In the genomic region with DNA sequence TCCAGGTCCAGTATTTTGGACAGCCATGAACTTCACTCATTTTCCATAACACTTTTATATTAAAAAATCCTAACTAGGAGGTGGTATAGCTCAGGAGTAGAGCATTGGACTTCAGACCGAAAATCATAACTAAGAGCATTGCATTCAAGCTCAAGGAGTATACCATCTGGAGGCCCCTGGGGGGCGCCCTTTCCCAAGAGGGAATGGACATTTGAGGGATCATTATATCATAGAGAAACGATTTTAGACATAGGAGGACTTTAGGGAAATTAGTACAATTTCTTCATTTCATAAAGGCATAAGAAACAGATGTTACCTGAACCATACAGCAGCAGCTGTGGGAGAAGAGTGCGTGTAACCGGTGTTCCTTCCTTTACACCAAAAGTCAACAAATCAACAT, we compare ENCODE assay signal across 9 cellular contexts. TPM values are rescaled to one million over a fixed set of nuclear protein-coding genes. Genes with fewer than 3 reads are reported as not detected.
DNase-seq lines count a peak whose midpoint lies in the region; ATAC-seq, FAIRE-seq and TF ChIP-seq lines count a peak whose summit lies in the region.
"Had no signal": no experiment of that assay in that cellular context is flagged by ENCODE, and none has a peak within 500 bp of the region (broad histone marks: within the 10 kb centered on the region; RNA-seq: fewer than 3 reads in every experiment).

No MANE protein-coding gene starts in this region.

- FAIRE-seq in HTR-8/SVneo (lab: Jason Lieb, UNC): no peak

- no peaks in the 10 kb centered on the region for H3K9me2 ChIP-seq in GM23338 (ENCODE audit: insufficient read depth)

- 0 out of 2 replicates have a peak, but pooled peaks cover 4% of the 10 kb centered on the region for H3K4me1 ChIP-seq in GM23338 (ENCODE audit: insufficient read depth)
- no peaks in the 10 kb centered on the region for H3K4me1 ChIP-seq in effector memory CD4-positive, alpha-beta T cell (ENCODE audit: control insufficient read depth, insufficient read depth, low read length, poor library complexity, severe bottlenecking)

- H4K20me1 ChIP-seq in GM23338 (replicated peaks; ENCODE audit: insufficient read depth): no peaks in the 10 kb centered on the region

- DNase-seq in COLO668 (lab: John Stamatoyannopoulos, UW; ENCODE audit: unreplicated experiment) (peak; percentile 53), GM23338 (ENCODE audit: low spot score) (peak; percentile 80), SK-N-MC (ENCODE audit: low read depth, low spot score) (peak; percentile 37), iPS-NIHi7 (ENCODE audit: extremely low spot score) (peak; percentile 27), HTR-8/SVneo (ENCODE audit: insufficient read length, low spot score) (no peak), A172 (ENCODE audit: low spot score) (no peak), hepatic stellate cell (ENCODE audit: low spot score) (no peak)
- no peak for DNase-seq in effector memory CD4-positive, alpha-beta T cell
- DNase-seq: activated CD8-positive, alpha-beta memory T cell treated with anti-CD3 and anti-CD28 coated beads for 24 hours had no signal

- peaks cover 8% of the 10 kb centered on the region; the same call in 2 of the 3 replicates for H3K4me1 Mint-ChIP-seq in GM23338

- H3K36me3 ChIP-seq in GM23338 (ENCODE audit: insufficient read depth) (no peaks in the 10 kb centered on the region), SK-N-MC (ENCODE audit: insufficient read depth, low read length) (no peaks in the 10 kb centered on the region)
- H3K36me3 ChIP-seq in effector memory CD4-positive, alpha-beta T cell (ENCODE audit: control insufficient read depth, insufficient read depth, low read length): no peaks in the 10 kb centered on the region

- no peaks in the 10 kb centered on the region for H3K27me3 ChIP-seq in GM23338 (ENCODE audit: insufficient read depth)
- H3K27me3 ChIP-seq in effector memory CD4-positive, alpha-beta T cell (replicated peaks; ENCODE audit: control insufficient read depth, insufficient read depth, low read length, poor library complexity, severe bottlenecking): no peaks in the 10 kb centered on the region

- no peak overlapping the region for H3K27ac Mint-ChIP-seq in GM23338

- H3K9ac ChIP-seq in SK-N-MC (ENCODE audit: insufficient read length): peak overlapping the region; percentile 6

- H3K27ac ChIP-seq in GM23338 (ENCODE audit: low read depth) (no peak overlapping the region), SK-N-MC (no peak overlapping the region)
- no peak overlapping the region for H3K27ac ChIP-seq in effector memory CD4-positive, alpha-beta T cell (ENCODE audit: insufficient read depth, low read length, poor library complexity, severe bottlenecking)

- H2AFZ ChIP-seq in GM23338: no peak overlapping the region

- no peaks in the 10 kb centered on the region for H3K36me3 Mint-ChIP-seq in GM23338 (ENCODE audit: low read depth)

- no peaks in the 10 kb centered on the region for H3K9me3 ChIP-seq in SK-N-MC (ENCODE audit: low read depth, low read length)
- H3K9me3 ChIP-seq in effector memory CD4-positive, alpha-beta T cell (ENCODE audit: control insufficient read depth, low read length): no peaks in the 10 kb centered on the region

- no peaks in the 10 kb centered on the region for H3K9me3 Mint-ChIP-seq in GM23338

- no peaks in the 10 kb centered on the region for H3K79me2 ChIP-seq in GM23338 (replicated peaks; ENCODE audit: insufficient read depth)

- no peaks in the 10 kb centered on the region for H3F3A ChIP-seq in GM23338 (replicated peaks; ENCODE audit: low read depth)

- no peak overlapping the region for H3K4me3 ChIP-seq in GM23338
- no peak overlapping the region for H3K4me3 ChIP-seq in SK-N-MC
- H3K4me3 ChIP-seq in effector memory CD4-positive, alpha-beta T cell (ENCODE audit: insufficient read depth, low read depth, low read length, poor library complexity, severe bottlenecking): no peak overlapping the region

- no peak overlapping the region for H3K4me2 ChIP-seq in GM23338

- ATAC-seq in GM23338: peak; percentile 79

- peak; percentile 77 to 98 for TF ChIP-seq CTCF in GM23338 (conservative IDR thresholded peaks at IDR 0.05; ENCODE audit: low read depth in 2 of 2)

- no peak overlapping the region for H3K4me3 Mint-ChIP-seq in GM23338

- no peaks in the 10 kb centered on the region for H3K27me3 Mint-ChIP-seq in GM23338 (ENCODE audit: insufficient read depth, low read depth, poor library complexity)

TF ChIP-seq in GM23338, 12 proteins besides CTCF, POLR2A, EP300 and RAD21:
- no peak for TF ChIP-seq POLR2AphosphoS5 (IDR thresholded peaks at IDR 0.05; ENCODE audit: low read depth)
- TF ChIP-seq CREB1 (CRISPR knock-in tag; IDR thresholded peaks at IDR 0.05; ENCODE audit: low read depth): no peak
- no peak for TF ChIP-seq EZH2phosphoT487 (IDR thresholded peaks at IDR 0.05; ENCODE audit: unreplicated experiment)
- TF ChIP-seq, protein P1, sequence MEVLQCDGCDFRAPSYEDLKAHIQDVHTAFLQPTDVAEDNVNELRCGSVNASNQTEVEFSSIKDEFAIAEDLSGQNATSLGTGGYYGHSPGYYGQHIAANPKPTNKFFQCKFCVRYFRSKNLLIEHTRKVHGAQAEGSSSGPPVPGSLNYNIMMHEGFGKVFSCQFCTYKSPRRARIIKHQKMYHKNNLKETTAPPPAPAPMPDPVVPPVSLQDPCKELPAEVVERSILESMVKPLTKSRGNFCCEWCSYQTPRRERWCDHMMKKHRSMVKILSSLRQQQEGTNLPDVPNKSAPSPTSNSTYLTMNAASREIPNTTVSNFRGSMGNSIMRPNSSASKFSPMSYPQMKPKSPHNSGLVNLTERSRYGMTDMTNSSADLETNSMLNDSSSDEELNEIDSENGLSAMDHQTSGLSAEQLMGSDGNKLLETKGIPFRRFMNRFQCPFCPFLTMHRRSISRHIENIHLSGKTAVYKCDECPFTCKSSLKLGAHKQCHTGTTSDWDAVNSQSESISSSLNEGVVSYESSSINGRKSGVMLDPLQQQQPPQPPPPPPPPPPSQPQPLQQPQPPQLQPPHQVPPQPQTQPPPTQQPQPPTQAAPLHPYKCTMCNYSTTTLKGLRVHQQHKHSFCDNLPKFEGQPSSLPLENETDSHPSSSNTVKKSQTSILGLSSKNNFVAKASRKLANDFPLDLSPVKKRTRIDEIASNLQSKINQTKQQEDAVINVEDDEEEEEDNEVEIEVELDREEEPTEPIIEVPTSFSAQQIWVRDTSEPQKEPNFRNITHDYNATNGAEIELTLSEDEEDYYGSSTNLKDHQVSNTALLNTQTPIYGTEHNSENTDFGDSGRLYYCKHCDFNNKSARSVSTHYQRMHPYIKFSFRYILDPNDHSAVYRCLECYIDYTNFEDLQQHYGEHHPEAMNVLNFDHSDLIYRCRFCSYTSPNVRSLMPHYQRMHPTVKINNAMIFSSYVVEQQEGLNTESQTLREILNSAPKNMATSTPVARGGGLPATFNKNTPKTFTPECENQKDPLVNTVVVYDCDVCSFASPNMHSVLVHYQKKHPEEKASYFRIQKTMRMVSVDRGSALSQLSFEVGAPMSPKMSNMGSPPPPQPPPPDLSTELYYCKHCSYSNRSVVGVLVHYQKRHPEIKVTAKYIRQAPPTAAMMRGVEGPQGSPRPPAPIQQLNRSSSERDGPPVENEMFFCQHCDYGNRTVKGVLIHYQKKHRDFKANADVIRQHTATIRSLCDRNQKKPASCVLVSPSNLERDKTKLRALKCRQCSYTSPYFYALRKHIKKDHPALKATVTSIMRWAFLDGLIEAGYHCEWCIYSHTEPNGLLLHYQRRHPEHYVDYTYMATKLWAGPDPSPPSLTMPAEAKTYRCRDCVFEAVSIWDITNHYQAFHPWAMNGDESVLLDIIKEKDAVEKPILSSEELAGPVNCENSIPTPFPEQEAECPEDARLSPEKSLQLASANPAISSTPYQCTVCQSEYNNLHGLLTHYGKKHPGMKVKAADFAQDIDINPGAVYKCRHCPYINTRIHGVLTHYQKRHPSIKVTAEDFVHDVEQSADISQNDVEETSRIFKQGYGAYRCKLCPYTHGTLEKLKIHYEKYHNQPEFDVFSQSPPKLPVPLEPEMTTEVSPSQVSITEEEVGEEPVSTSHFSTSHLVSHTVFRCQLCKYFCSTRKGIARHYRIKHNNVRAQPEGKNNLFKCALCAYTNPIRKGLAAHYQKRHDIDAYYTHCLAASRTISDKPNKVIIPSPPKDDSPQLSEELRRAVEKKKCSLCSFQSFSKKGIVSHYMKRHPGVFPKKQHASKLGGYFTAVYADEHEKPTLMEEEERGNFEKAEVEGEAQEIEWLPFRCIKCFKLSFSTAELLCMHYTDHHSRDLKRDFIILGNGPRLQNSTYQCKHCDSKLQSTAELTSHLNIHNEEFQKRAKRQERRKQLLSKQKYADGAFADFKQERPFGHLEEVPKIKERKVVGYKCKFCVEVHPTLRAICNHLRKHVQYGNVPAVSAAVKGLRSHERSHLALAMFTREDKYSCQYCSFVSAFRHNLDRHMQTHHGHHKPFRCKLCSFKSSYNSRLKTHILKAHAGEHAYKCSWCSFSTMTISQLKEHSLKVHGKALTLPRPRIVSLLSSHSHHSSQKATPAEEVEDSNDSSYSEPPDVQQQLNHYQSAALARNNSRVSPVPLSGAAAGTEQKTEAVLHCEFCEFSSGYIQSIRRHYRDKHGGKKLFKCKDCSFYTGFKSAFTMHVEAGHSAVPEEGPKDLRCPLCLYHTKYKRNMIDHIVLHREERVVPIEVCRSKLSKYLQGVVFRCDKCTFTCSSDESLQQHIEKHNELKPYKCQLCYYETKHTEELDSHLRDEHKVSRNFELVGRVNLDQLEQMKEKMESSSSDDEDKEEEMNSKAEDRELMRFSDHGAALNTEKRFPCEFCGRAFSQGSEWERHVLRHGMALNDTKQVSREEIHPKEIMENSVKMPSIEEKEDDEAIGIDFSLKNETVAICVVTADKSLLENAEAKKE (CRISPR knock-in tag; IDR thresholded peaks at IDR 0.05): no peak
TF ChIP-seq in GM23338: peak in this region for 0.

RNA-seq across cellular contexts. Expression of a gene that starts 5.2 kb away (rescaled TPM):
- 15.2 and 15.6 TPM in 2 replicates for total RNA-seq in GM23338 (2014; rRNA removed; shearing (Covaris generic))
- 6.9 and 7.3 TPM in 2 replicates for polyA plus RNA-seq in GM23338 (2016; fragmentation: Nextera tagmentation; extraction: Ambion mirVana)
- total RNA-seq in A172 (2014; rRNA removed; shearing (Covaris generic)): 9.5 and 11.9 TPM in 2 replicates

RNA-seq across cellular contexts. Expression of a gene that starts 23.6 kb away (rescaled TPM):
- 0.24 TPM in 1 of 2 replicates, not detected in the other for total RNA-seq in GM23338 (2014; rRNA removed; shearing (Covaris generic))
- polyA plus RNA-seq in GM23338 (2016; fragmentation: Nextera tagmentation; extraction: Ambion mirVana): not detected in 2 replicates
- total RNA-seq in A172 (2014; rRNA removed; shearing (Covaris generic)): not detected in 2 replicates

Comparison
In these comparisons a context has a peak if more than half of its experiments do, and no peak if none do; other contexts are left out.
1. DNase-seq: peak in COLO668 (single experiment), GM23338 (single experiment), SK-N-MC (single experiment) and iPS-NIHi7 (single experiment); none in HTR-8/SVneo (single experiment), A172 (single experiment), hepatic stellate cell (single experiment) and effector memory CD4-positive, alpha-beta T cell (0 of 3).